ENCODE assay signal across 31 cellular contexts in genomic region chr11:27349919-27350318, GRCh38. TPM values are rescaled to one million over a fixed set of nuclear protein-coding genes. Genes with fewer than 3 reads are reported as not detected.
DNase-seq lines count a peak whose midpoint lies in the region; ATAC-seq and TF ChIP-seq lines count a peak whose summit lies in the region.
"Had no signal": no experiment of that assay in that cellular context is flagged by ENCODE, and none has a peak within 500 bp of the region (broad histone marks: within the 10 kb centered on the region; RNA-seq: fewer than 3 reads in every experiment).

No MANE protein-coding gene starts in this region.

- H3K14ac ChIP-seq in H9 (ENCODE audit: insufficient read depth, low read length): no peak overlapping the region

- TF ChIP-seq CTCF in H9 (conservative IDR thresholded peaks at IDR 0.05) (no peak), osteoblast (IDR thresholded peaks at IDR 0.05; ENCODE audit: extremely low read depth, low read depth, low read length) (no peak), ascending aorta (IDR thresholded peaks at IDR 0.05) (no peak)

- no peaks in the 10 kb centered on the region for H3K79me1 ChIP-seq in H9 (ENCODE audit: insufficient read depth, low read depth, low read length, poor library complexity, severe bottlenecking)

- H3K27me3 ChIP-seq in H9 (ENCODE audit: insufficient read depth, low read length) (no peaks in the 10 kb centered on the region), osteoblast (ENCODE audit: insufficient read depth, low read length) (no peaks in the 10 kb centered on the region), H7 (ENCODE audit: control insufficient read depth, insufficient read depth, low read length) (no peaks in the 10 kb centered on the region), ascending aorta (no peaks in the 10 kb centered on the region)
- H3K27me3 ChIP-seq: dorsolateral prefrontal cortex, esophagus squamous epithelium, foreskin keratinocyte, heart left ventricle, neutrophil, stomach, thyroid gland had no signal

- H3K4me2 ChIP-seq in H9 (ENCODE audit: insufficient read depth, insufficient read length, low read length): no peak overlapping the region
- no peak overlapping the region for H3K4me2 ChIP-seq in osteoblast (ENCODE audit: insufficient read depth, low read length)
- H3K4me2 ChIP-seq: PC-9 had no signal

- H3K27ac Mint-ChIP-seq in H9: peak overlapping the region; percentile 49 to 94 (median 54); a peak in 6 of 7 replicates
- H3K27ac Mint-ChIP-seq: activated CD4-positive, alpha-beta memory T cell treated with anti-CD3 and anti-CD28 coated beads, Interleukin-2, amount 10 ng/mL, durations not matched to agents 7 days and 5 days; activated T-helper 1 cell treated with anti-CD3 and anti-CD28 coated beads, Interleukin-12 subunit alpha, Interleukin-12 subunit beta, Interleukin-2, Interleukin-4 antibody, amounts not matched to agents 30 ng/mL and 10 ng/mL and 1 ng/mL, durations not matched to agents 14 hours and 24 hours and 36 hours had no signal

- intact Hi-C loops in ascending aorta (cut with DNase I): no loop called here

- H3K9me3 ChIP-seq in H9 (ENCODE audit: control insufficient read depth, low read depth, low read length) (no peaks in the 10 kb centered on the region), osteoblast (ENCODE audit: low read depth, low read length) (no peaks in the 10 kb centered on the region), ascending aorta (no peaks in the 10 kb centered on the region)
- H3K9me3 ChIP-seq: esophagus squamous epithelium, heart left ventricle, neutrophil, stomach, thyroid gland had no signal

- H3K27ac ChIP-seq in H9 (ENCODE audit: insufficient read length, low read depth, low read length) (no peak overlapping the region), osteoblast (ENCODE audit: low read depth, low read length) (peak overlapping the region; percentile 34), ascending aorta (no peak overlapping the region)
- H3K27ac ChIP-seq: dorsolateral prefrontal cortex, esophagus squamous epithelium, foreskin keratinocyte, heart left ventricle, neutrophil, PC-9, thyroid gland had no signal

- H2BK12ac ChIP-seq in H9 (ENCODE audit: insufficient read length, low read depth, low read length): no peak overlapping the region

- H3K4me1 Mint-ChIP-seq in H9: peaks cover 64 to 70% of the 10 kb centered on the region in 2 experiments
- H3K4me1 Mint-ChIP-seq: activated CD4-positive, alpha-beta memory T cell treated with anti-CD3 and anti-CD28 coated beads, Interleukin-2, amount 10 ng/mL, durations not matched to agents 7 days and 5 days had no signal

- H3K9me3 Mint-ChIP-seq in H9: no peaks in the 10 kb centered on the region; a peak in 2 of 5 replicates
- H3K9me3 Mint-ChIP-seq: activated CD4-positive, alpha-beta memory T cell treated with anti-CD3 and anti-CD28 coated beads, Interleukin-2, amount 10 ng/mL, durations not matched to agents 7 days and 5 days; activated T-helper 1 cell treated with anti-CD3 and anti-CD28 coated beads, Interleukin-12 subunit alpha, Interleukin-12 subunit beta, Interleukin-2, Interleukin-4 antibody, amounts not matched to agents 30 ng/mL and 10 ng/mL and 1 ng/mL, durations not matched to agents 14 hours and 24 hours and 36 hours had no signal

- H3K36me3 Mint-ChIP-seq in H9 (ENCODE audit: insufficient read depth in 1 of 3, low read depth in 3 of 3): peaks cover 1 to 25% (median 23%) of the 10 kb centered on the region in 3 experiments

- no peak overlapping the region for H4K5ac ChIP-seq in H9 (ENCODE audit: insufficient read length, low read depth, low read length)

- no peak overlapping the region for H3K4ac ChIP-seq in H9 (ENCODE audit: low read depth, low read length)

- H3K79me2 ChIP-seq in H9 (ENCODE audit: insufficient read depth, low read length): no peaks in the 10 kb centered on the region
- peaks cover 2% of the 10 kb centered on the region for H3K79me2 ChIP-seq in osteoblast (ENCODE audit: insufficient read depth, low read length)

- no peak overlapping the region for H3K23ac ChIP-seq in H9 (ENCODE audit: insufficient read length, low read depth, low read length)

- no peak overlapping the region for H2BK120ac ChIP-seq in H9 (ENCODE audit: low read depth, low read length, poor library complexity, severe bottlenecking)

- H2BK15ac ChIP-seq in H9 (ENCODE audit: low read depth, low read length): no peak overlapping the region

- no CpG with 5 or more reads among the region's 2 CpGs for WGBS in H9 (ENCODE audit: extremely low coverage, insufficient read length, low lambda C conversion rate)

- H2AK5ac ChIP-seq in H9 (ENCODE audit: insufficient read length, low read length): no peak overlapping the region

- no peak overlapping the region for H3T11ph ChIP-seq in H9 (ENCODE audit: low read length)

- no peak overlapping the region for H4K91ac ChIP-seq in H9 (ENCODE audit: insufficient read length, low read depth, low read length)

- H3K18ac ChIP-seq in H9 (ENCODE audit: insufficient read length, low read depth, low read length): no peak overlapping the region

- H2BK20ac ChIP-seq in H9 (ENCODE audit: low read depth, low read length, poor library complexity, severe bottlenecking): no peak overlapping the region

- H2AFZ ChIP-seq in H9 (ENCODE audit: low read length) (no peak overlapping the region), osteoblast (ENCODE audit: low read length) (no peak overlapping the region)
- H2AFZ ChIP-seq: PC-9 had no signal

- no peak for ATAC-seq in GM18517 (IDR thresholded peaks at IDR 0.05; ENCODE audit: unreplicated experiment)
- ATAC-seq: foreskin keratinocyte, HCT116, heart left ventricle, sciatic nerve had no signal

- peaks cover 4% of the 10 kb centered on the region for H3K4me1 ChIP-seq in H9 (ENCODE audit: insufficient read depth, low read length)
- H3K4me1 ChIP-seq in osteoblast (ENCODE audit: insufficient read depth, low read length): peaks cover 21% of the 10 kb centered on the region
- peaks cover 0 to 9% of the 10 kb centered on the region in 2 donors for H3K4me1 ChIP-seq in ascending aorta

- no peaks in the 10 kb centered on the region for H3K23me2 ChIP-seq in H9 (ENCODE audit: insufficient read length, low read depth, low read length, poor library complexity, severe bottlenecking)

- DNase-seq in H9 (no peak), islet precursor cell (peak; percentile 59), osteoblast (ENCODE audit: insufficient read length, low spot score, missing footprints) (no peak), H7 (no peak), ascending aorta (ENCODE audit: low spot score in 2 of 2) (no peak)
- DNase-seq: activated CD4-positive, alpha-beta memory T cell treated with anti-CD3 and anti-CD28 coated beads, Interleukin-2, amount 10 ng/mL, durations not matched to agents 7 days and 5 days; activated CD4-positive, alpha-beta T cell treated with anti-CD3 and anti-CD28 coated beads for 1 hour; activated CD8-positive, alpha-beta memory T cell treated with anti-CD3 and anti-CD28 coated beads, Interleukin-2, amount 50 U/mL, for 4 hours; activated naive CD4-positive, alpha-beta T cell treated with Interleukin-2 at 50 U/mL for 16 hours; dorsolateral prefrontal cortex; esophagus squamous epithelium; foreskin keratinocyte; heart left ventricle; KBM-7; NCI-H2081; NCI-H2227 treated with DMSO at 0.1 percent for 48 hours; NCI-H526; NK-92 treated with Interleukin-12 subunit alpha and Interleukin-12 subunit beta, amount 100 ng/mL, for 24 hours; PC-9; Right ventricle myocardium superior; stimulated activated CD4-positive, alpha-beta T cell treated with anti-CD3 and anti-CD28 coated beads, Interleukin-12 subunit alpha, Interleukin-12 subunit beta, amount 100 ng/mL, for 4 hours; stimulated activated CD4-positive, alpha-beta T cell treated with anti-CD3 and anti-CD28 coated beads, Interleukin-4, amount 100 ng/mL, for 1 hour; stomach; thyroid gland had no signal

- H2BK5ac ChIP-seq in H9 (ENCODE audit: insufficient read length, low read length): no peak overlapping the region

- no peak overlapping the region for H4K8ac ChIP-seq in H9 (replicated peaks; ENCODE audit: insufficient read length, low read depth, low read length)

- no peak overlapping the region for H3K56ac ChIP-seq in H9 (ENCODE audit: insufficient read length, low read depth, low read length)

- H4K20me1 ChIP-seq in H9 (ENCODE audit: control insufficient read depth, insufficient read depth, insufficient read length) (no peaks in the 10 kb centered on the region), osteoblast (ENCODE audit: insufficient read depth, low read length) (no peaks in the 10 kb centered on the region)

- peak overlapping the region in 1 of 2 experiments; percentile 22; a peak in 2 of 5 replicates for H3K4me3 Mint-ChIP-seq in H9
- H3K4me3 Mint-ChIP-seq: activated CD4-positive, alpha-beta memory T cell treated with anti-CD3 and anti-CD28 coated beads, Interleukin-2, amount 10 ng/mL, durations not matched to agents 7 days and 5 days; activated T-helper 1 cell treated with anti-CD3 and anti-CD28 coated beads, Interleukin-12 subunit alpha, Interleukin-12 subunit beta, Interleukin-2, Interleukin-4 antibody, amounts not matched to agents 30 ng/mL and 10 ng/mL and 1 ng/mL, durations not matched to agents 14 hours and 24 hours and 36 hours had no signal

- no peak overlapping the region for H3K4me3 ChIP-seq in osteoblast (ENCODE audit: insufficient read depth, low read length)
- H3K4me3 ChIP-seq in H7 (ENCODE audit: insufficient read depth, low read depth, low read length): no peak overlapping the region
- no peak overlapping the region for H3K4me3 ChIP-seq in ascending aorta
- H3K4me3 ChIP-seq: dorsolateral prefrontal cortex, esophagus squamous epithelium, heart left ventricle, PC-9, stomach, thyroid gland had no signal

- peaks cover 8% of the 10 kb centered on the region for H3K36me3 ChIP-seq in osteoblast (ENCODE audit: insufficient read depth, low read length)
- H3K36me3 ChIP-seq in H7 (replicated peaks; ENCODE audit: control insufficient read depth, insufficient read depth, low read length): no peaks in the 10 kb centered on the region
- H3K36me3 ChIP-seq in ascending aorta: no peaks in the 10 kb centered on the region
- H3K36me3 ChIP-seq: esophagus squamous epithelium, heart left ventricle, neutrophil, stomach, thyroid gland had no signal

- no peaks in the 10 kb centered on the region for H3K27me3 Mint-ChIP-seq in H9 (ENCODE audit: low read depth)
- H3K27me3 Mint-ChIP-seq: activated CD4-positive, alpha-beta memory T cell treated with anti-CD3 and anti-CD28 coated beads, Interleukin-2, amount 10 ng/mL, durations not matched to agents 7 days and 5 days; brain had no signal

- H3K9ac ChIP-seq in H9 (ENCODE audit: extremely low read depth, insufficient read length, low read length): no peak overlapping the region

TF ChIP-seq in PFSK-1, 5 proteins besides CTCF, POLR2A, EP300 and RAD21:
- TF ChIP-seq POLR2AphosphoS5 (IDR thresholded peaks at IDR 0.05; ENCODE audit: low read depth, low read length) (0 out of 2 replicates have a peak, but pooled peaks have one; percentile 32), TAF1 (IDR thresholded peaks at IDR 0.05; ENCODE audit: borderline replicate concordance, insufficient read depth, low read length) (no peak)

RNA-seq across cellular contexts. Expression of gene CCDC34, which starts 13.1 kb away (rescaled TPM):
- total RNA-seq in H9 (2021) (24.5 and 25.2 TPM in 2 replicates), osteoblast (3.6 and 5.9 TPM in 2 replicates), ascending aorta (1.6 TPM)
- polyA plus RNA-seq in PFSK-1 (2012; ENCODE audit: insufficient read length, low read depth): 14.9 TPM
- total RNA-seq in H7 (2014; rRNA removed; shearing (Covaris generic)): 10.0 and 13.6 TPM in 2 replicates
